18 cellular contexts compared by ENCODE assay signal in genomic region chr3:120326784-120327183, GRCh38.
"Had no signal": no experiment of that assay in that cellular context is flagged by ENCODE, and none has a peak within 500 bp of the region (broad histone marks: within the 10 kb centered on the region; RNA-seq: fewer than 3 reads in every experiment).

No MANE protein-coding gene starts in this region.

- ATAC-seq: Panc1, PC-3, SK-N-SH treated with all-trans-retinoic acid at 6 μM for 48 hours had no signal

- DNase-seq: KBM-7; MV-4-11; NCI-H1048; NCI-H1105; NCI-H1417; NCI-H1436 treated with DMSO at 0.1 percent for 48 hours; NCI-H1694; NCI-H187 treated with DMSO at 0.1 percent for 48 hours; NCI-H2029 treated with DMSO at 0.1 percent for 48 hours; NCI-H2227 treated with DMSO at 0.1 percent for 48 hours; NCI-H524; NCI-H526 treated with DMSO at 0.1 percent for 48 hours; NCI-H748 treated with DMSO at 0.1 percent for 48 hours; NK-92 treated with Interleukin-12 subunit alpha and Interleukin-12 subunit beta, amount 100 ng/mL, for 24 hours; PC-3; SHP77 had no signal
